ENCODE assay signal across 17 cellular contexts in genomic region chr11:115711021-115711420, GRCh38.
"Had no signal": no experiment of that assay in that cellular context is flagged by ENCODE, and none has a peak within 500 bp of the region (broad histone marks: within the 10 kb centered on the region; RNA-seq: fewer than 3 reads in every experiment).

No MANE protein-coding gene starts in this region.

- H3K27ac ChIP-seq: cardiac muscle cell, suprapubic skin, upper lobe of left lung, VCaP had no signal

- H3K36me3 ChIP-seq: cardiac muscle cell, suprapubic skin, upper lobe of left lung had no signal

- H3K9me3 Mint-ChIP-seq: activated CD4-positive, alpha-beta memory T cell treated with anti-CD3 and anti-CD28 coated beads for 36 hours; activated T-helper 2 cell treated with anti-CD3 and anti-CD28 coated beads, Interferon-gamma antibody, Interleukin-2, Interleukin-4, amounts not matched to agents 10 μg/mL and 5 μg/mL and 100 μg/mL, durations not matched to agents 14 hours and 24 hours and 36 hours had no signal

- ATAC-seq: activated CD8-positive, alpha-beta memory T cell treated with anti-CD3 and anti-CD28 coated beads, Interleukin-2, amount 10 ng/mL, durations not matched to agents 7 days and 5 days; left ventricle myocardium superior; naive thymus-derived CD8-positive, alpha-beta T cell had no signal

- DNase-seq: activated CD4-positive, alpha-beta memory T cell treated with anti-CD3 and anti-CD28 coated beads for 36 hours; activated CD8-positive, alpha-beta memory T cell treated with anti-CD3 and anti-CD28 coated beads, Interleukin-2, amount 10 ng/mL, durations not matched to agents 7 days and 5 days; activated naive CD4-positive, alpha-beta T cell treated with anti-CD3 and anti-CD28 coated beads, Interleukin-2, amount 10 ng/mL, durations not matched to agents 7 days and 5 days; activated T-cell treated with anti-CD3 and anti-CD28 coated beads, Interleukin-2, amount 50 U/mL, for 1 hour; left ventricle myocardium superior; naive thymus-derived CD8-positive, alpha-beta T cell; nucleus accumbens; posterior cingulate gyrus; stimulated activated CD4-positive, alpha-beta T cell treated with anti-CD3 and anti-CD28 coated beads, Interleukin-4, amount 100 ng/mL, for 4 hours; stimulated activated CD8-positive, alpha-beta memory T cell treated with anti-CD3 and anti-CD28 coated beads, Interleukin-4, amount 100 ng/mL, for 48 hours had no signal

- H3K9me3 ChIP-seq: suprapubic skin, upper lobe of left lung had no signal

- H3K27me3 Mint-ChIP-seq: activated CD8-positive, alpha-beta memory T cell treated with anti-CD3 and anti-CD28 coated beads, Interleukin-2, amount 10 ng/mL, durations not matched to agents 7 days and 5 days; activated naive CD4-positive, alpha-beta T cell treated with anti-CD3 and anti-CD28 coated beads, Interleukin-2, amount 10 ng/mL, durations not matched to agents 7 days and 5 days; memory B cell had no signal

- H3K36me3 Mint-ChIP-seq: activated CD4-positive, alpha-beta memory T cell treated with anti-CD3 and anti-CD28 coated beads for 36 hours; activated CD8-positive, alpha-beta memory T cell treated with anti-CD3 and anti-CD28 coated beads, Interleukin-2, amount 10 ng/mL, durations not matched to agents 7 days and 5 days; activated naive CD4-positive, alpha-beta T cell treated with anti-CD3 and anti-CD28 coated beads, Interleukin-2, amount 10 ng/mL, durations not matched to agents 7 days and 5 days; memory B cell had no signal

- H3K4me1 Mint-ChIP-seq: activated CD8-positive, alpha-beta memory T cell treated with anti-CD3 and anti-CD28 coated beads, Interleukin-2, amount 10 ng/mL, durations not matched to agents 7 days and 5 days; activated naive CD4-positive, alpha-beta T cell treated with anti-CD3 and anti-CD28 coated beads, Interleukin-2, amount 10 ng/mL, durations not matched to agents 7 days and 5 days had no signal

- H3K27me3 ChIP-seq: cardiac muscle cell, upper lobe of left lung had no signal

- H3K4me3 ChIP-seq: cardiac muscle cell, suprapubic skin, upper lobe of left lung had no signal

- H3K4me3 Mint-ChIP-seq: activated CD4-positive, alpha-beta memory T cell treated with anti-CD3 and anti-CD28 coated beads for 36 hours; activated CD8-positive, alpha-beta memory T cell treated with anti-CD3 and anti-CD28 coated beads, Interleukin-2, amount 10 ng/mL, durations not matched to agents 7 days and 5 days; activated naive CD4-positive, alpha-beta T cell treated with anti-CD3 and anti-CD28 coated beads, Interleukin-2, amount 10 ng/mL, durations not matched to agents 7 days and 5 days; memory B cell; naive thymus-derived CD8-positive, alpha-beta T cell; stimulated activated naive CD8-positive, alpha-beta T cell treated with anti-CD3 and anti-CD28 coated beads, Interleukin-15, Interleukin-2, amounts not matched to agents 100 ng/mL and 50 ng/mL, for 24 hours had no signal

- H3K27ac Mint-ChIP-seq: activated CD4-positive, alpha-beta memory T cell treated with anti-CD3 and anti-CD28 coated beads for 36 hours; activated CD8-positive, alpha-beta memory T cell treated with anti-CD3 and anti-CD28 coated beads, Interleukin-2, amount 10 ng/mL, durations not matched to agents 7 days and 5 days; activated naive CD4-positive, alpha-beta T cell treated with anti-CD3 and anti-CD28 coated beads, Interleukin-2, amount 10 ng/mL, durations not matched to agents 7 days and 5 days; activated T-helper 2 cell treated with anti-CD3 and anti-CD28 coated beads, Interferon-gamma antibody, Interleukin-2, Interleukin-4, amounts not matched to agents 10 μg/mL and 5 μg/mL and 100 μg/mL, durations not matched to agents 14 hours and 24 hours and 36 hours; memory B cell; naive thymus-derived CD8-positive, alpha-beta T cell; stimulated activated naive CD8-positive, alpha-beta T cell treated with anti-CD3 and anti-CD28 coated beads, Interleukin-15, Interleukin-2, amounts not matched to agents 100 ng/mL and 50 ng/mL, for 24 hours had no signal
